19 cellular contexts compared by ENCODE assay signal in genomic region chr17:80345841-80346497, GRCh38.
"Had no signal": no experiment of that assay in that cellular context is flagged by ENCODE, and none has a peak within 500 bp of the region (broad histone marks: within the 10 kb centered on the region; RNA-seq: fewer than 3 reads in every experiment).

No MANE protein-coding gene starts in this region.

- H3K9me3 Mint-ChIP-seq: effector memory CD8-positive, alpha-beta T cell; naive thymus-derived CD8-positive, alpha-beta T cell; stimulated activated memory B cell treated with anti-CD40 and anti-IgM and Interleukin-4, amounts not matched to agents 10 μg/mL and 1 μg/mL and 100 μg/mL, for 72 hours; stimulated activated naive CD8-positive, alpha-beta T cell treated with anti-CD3 and anti-CD28 coated beads, Interleukin-15, Interleukin-2, amounts not matched to agents 100 ng/mL and 50 ng/mL, for 24 hours had no signal

- H3K27me3 ChIP-seq: esophagus squamous epithelium, gastroesophageal sphincter, neutrophil, right atrium auricular region, tibial artery, upper lobe of left lung, vagina had no signal

- H3K4me3 ChIP-seq: esophagus squamous epithelium, gastroesophageal sphincter, mucosa of descending colon, right atrium auricular region, smooth muscle cell, tibial artery, upper lobe of left lung, vagina had no signal

- H3K27me3 Mint-ChIP-seq: effector memory CD8-positive, alpha-beta T cell; naive thymus-derived CD8-positive, alpha-beta T cell; stimulated activated memory B cell treated with anti-CD40 and anti-IgM and Interleukin-4, amounts not matched to agents 10 μg/mL and 1 μg/mL and 100 μg/mL, for 72 hours; stimulated activated naive CD8-positive, alpha-beta T cell treated with anti-CD3 and anti-CD28 coated beads, Interleukin-15, Interleukin-2, amounts not matched to agents 100 ng/mL and 50 ng/mL, for 24 hours had no signal

- ATAC-seq: effector memory CD8-positive, alpha-beta T cell; gastroesophageal sphincter; left lobe of liver; mucosa of descending colon; naive thymus-derived CD8-positive, alpha-beta T cell; stimulated activated memory B cell treated with anti-CD40 and anti-IgM and Interleukin-4, amounts not matched to agents 10 μg/mL and 1 μg/mL and 100 μg/mL, for 72 hours had no signal

- H3K4me3 Mint-ChIP-seq: effector memory CD8-positive, alpha-beta T cell; naive thymus-derived CD8-positive, alpha-beta T cell; stimulated activated memory B cell treated with anti-CD40 and anti-IgM and Interleukin-4, amounts not matched to agents 10 μg/mL and 1 μg/mL and 100 μg/mL, for 72 hours; stimulated activated naive CD8-positive, alpha-beta T cell treated with anti-CD3 and anti-CD28 coated beads, Interleukin-15, Interleukin-2, amounts not matched to agents 100 ng/mL and 50 ng/mL, for 24 hours had no signal

- DNase-seq: effector memory CD8-positive, alpha-beta T cell; esophagus squamous epithelium; foreskin fibroblast; glutamatergic neuron; islet precursor cell; mammary epithelial cell; mucosa of descending colon; naive thymus-derived CD8-positive, alpha-beta T cell; stimulated activated CD4-positive, alpha-beta T cell treated with anti-CD3 and anti-CD28 coated beads, Interleukin-4, amount 100 ng/mL, for 24 hours; upper lobe of left lung had no signal

- H3K27ac Mint-ChIP-seq: effector memory CD8-positive, alpha-beta T cell; stimulated activated memory B cell treated with anti-CD40 and anti-IgM and Interleukin-4, amounts not matched to agents 10 μg/mL and 1 μg/mL and 100 μg/mL, for 72 hours; stimulated activated naive CD8-positive, alpha-beta T cell treated with anti-CD3 and anti-CD28 coated beads, Interleukin-15, Interleukin-2, amounts not matched to agents 100 ng/mL and 50 ng/mL, for 24 hours had no signal
